ENCODE assay signal across 16 cellular contexts in the genomic region with DNA sequence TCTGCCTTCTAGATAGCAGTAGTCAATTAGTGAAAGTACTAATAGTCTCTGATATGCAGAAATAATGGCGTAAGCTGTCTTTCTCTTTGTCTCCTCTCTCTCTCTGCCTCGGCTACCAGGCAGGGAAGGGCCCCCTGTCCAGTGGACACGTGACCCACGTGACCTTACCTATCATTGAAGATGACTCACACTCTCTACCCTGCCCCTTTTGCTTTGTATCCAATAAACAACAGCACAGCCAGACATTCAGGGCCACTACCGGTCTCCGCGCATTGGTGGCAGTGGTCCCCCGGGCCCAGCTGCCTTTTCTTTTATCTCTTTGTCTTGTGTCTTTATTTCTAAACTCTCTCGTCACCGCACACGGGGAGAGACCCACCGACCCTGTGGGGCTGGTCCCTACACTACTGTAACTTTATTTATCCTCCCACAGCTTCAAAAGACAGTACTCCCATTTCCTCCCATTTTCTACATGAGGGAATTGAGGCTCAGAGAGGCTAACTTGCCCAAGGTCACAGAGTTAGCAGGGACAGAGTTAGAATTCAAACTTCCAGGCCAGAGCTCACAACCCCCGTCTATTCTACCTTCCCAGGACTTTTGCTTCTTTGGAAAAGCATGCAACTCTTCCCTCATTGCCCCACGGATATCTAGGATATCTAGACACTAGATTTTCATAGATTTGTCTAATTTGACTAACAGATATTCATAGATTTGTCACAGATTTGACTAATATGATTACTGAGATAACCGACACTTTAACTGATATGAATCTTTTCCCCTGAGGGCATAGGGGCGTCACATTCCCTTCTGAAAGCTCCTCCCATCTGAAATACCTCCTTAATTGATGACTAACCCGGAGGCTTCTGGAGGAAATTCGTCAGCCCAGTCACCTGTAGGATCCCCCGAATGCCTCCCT. TPM values are rescaled to one million over a fixed set of nuclear protein-coding genes. Genes with fewer than 3 reads are reported as not detected.
A peak's percentile ranks its signal among the peaks of the same experiment; 100 is the strongest.
DNase-seq lines count a peak whose midpoint lies in the region; ATAC-seq and TF ChIP-seq lines count a peak whose summit lies in the region.
"Had no signal": no experiment of that assay in that cellular context is flagged by ENCODE, and none has a peak within 500 bp of the region (broad histone marks: within the 10 kb centered on the region; RNA-seq: fewer than 3 reads in every experiment).

No MANE protein-coding gene starts in this region.

- H3K4me2 ChIP-seq in SK-N-SH, result no peak overlapping the region

- no peaks in the 10 kb centered on the region for H3K36me3 ChIP-seq in SK-N-SH (replicated peaks in 1 of 2; ENCODE audit: control insufficient read depth in 1 of 2, insufficient read depth in 2 of 2, low read length in 1 of 2)
- no peaks in the 10 kb centered on the region for H3K36me3 ChIP-seq in KOPT-K1 (ENCODE audit: insufficient read depth, low read length)
- H3K36me3 ChIP-seq in neuron (ENCODE audit: insufficient read depth, low read length), result no peaks in the 10 kb centered on the region
- H3K36me3 ChIP-seq: adrenal gland, colonic mucosa, esophagus squamous epithelium had no signal

- H3K36me3 Mint-ChIP-seq in activated T-helper 17 cell treated with anti-CD3 and anti-CD28 coated beads, Interleukin-2, amount 50 U/mL, for 72 hours (ENCODE audit: low read depth), result no peaks in the 10 kb centered on the region
- H3K36me3 Mint-ChIP-seq: IgD-negative memory B cell had no signal

- H3K9me3 ChIP-seq in SK-N-SH (no peaks in the 10 kb centered on the region), KOPT-K1 (ENCODE audit: insufficient read depth, low read length, poor library complexity, severe bottlenecking) (no peaks in the 10 kb centered on the region), neuron (ENCODE audit: low read length) (no peaks in the 10 kb centered on the region)
- H3K9me3 ChIP-seq: adrenal gland, colonic mucosa, esophagus squamous epithelium had no signal

- no peaks in the 10 kb centered on the region for H3K79me2 ChIP-seq in SK-N-SH (ENCODE audit: insufficient read depth)

- H3K27me3 Mint-ChIP-seq in activated T-helper 17 cell treated with anti-CD3 and anti-CD28 coated beads, Interleukin-2, amount 50 U/mL, for 72 hours, result peaks cover 6% of the 10 kb centered on the region

- no peak for TF ChIP-seq CTCF in SK-N-SH (IDR thresholded peaks at IDR 0.05)

- no peak for TF ChIP-seq EP300 in SK-N-SH (IDR thresholded peaks at IDR 0.05; ENCODE audit: borderline replicate concordance in 1 of 2, low read depth in 1 of 2, low read length in 1 of 2)

- no peak overlapping the region for H2AFZ ChIP-seq in SK-N-SH (ENCODE audit: low read depth)
- peak overlapping the region; percentile 68 for H2AFZ ChIP-seq in neuron (ENCODE audit: low read depth, low read length)

- H3F3A ChIP-seq in SK-N-SH (replicated peaks; ENCODE audit: insufficient read depth), result no peaks in the 10 kb centered on the region

- H3K9ac ChIP-seq in SK-N-SH, result no peak overlapping the region

- CTCF ChIA-PET in SK-N-SH (lab: Yijun Ruan, JAX), result interaction anchor here (0.6 to 6.1 kb wide), 5 partner anchors 9 to 316 kb away, joined by 3 to 48 read pairs (median 5); no protein-coding TSS in a partner anchor

- peak overlapping the region; percentile 50 for H3K27ac Mint-ChIP-seq in activated T-helper 17 cell treated with anti-CD3 and anti-CD28 coated beads, Interleukin-2, amount 50 U/mL, for 72 hours
- H3K27ac Mint-ChIP-seq: IgD-negative memory B cell had no signal

- no peak for TF ChIP-seq RAD21 in SK-N-SH (IDR thresholded peaks at IDR 0.05; ENCODE audit: low read length)

- H3K27me3 ChIP-seq in SK-N-SH (ENCODE audit: insufficient read depth), result no peaks in the 10 kb centered on the region; the same call in 1 of the 2 replicates
- no peaks in the 10 kb centered on the region for H3K27me3 ChIP-seq in neuron (ENCODE audit: insufficient read depth, low read length)
- H3K27me3 ChIP-seq: adrenal gland, colonic mucosa had no signal

- no peaks in the 10 kb centered on the region for H4K20me1 ChIP-seq in SK-N-SH (ENCODE audit: insufficient read depth)

- DNase-seq in SK-N-SH, result no peak
- no peak for DNase-seq in stimulated activated naive CD4-positive, alpha-beta T cell (lab: John Stamatoyannopoulos, UW)
- no peak for DNase-seq in OCI-M2 (lab: John Stamatoyannopoulos, UW; ENCODE audit: unreplicated experiment)
- DNase-seq: 8988T, esophagus squamous epithelium, NCI-H2029 treated with DMSO at 0.1 percent for 48 hours had no signal

- peak overlapping the region; percentile 19 for H3K4me3 Mint-ChIP-seq in activated T-helper 17 cell treated with anti-CD3 and anti-CD28 coated beads, Interleukin-2, amount 50 U/mL, for 72 hours

- H3K27ac ChIP-seq in SK-N-SH (ENCODE audit: low read depth in 2 of 2, low read length in 1 of 2), result no peak overlapping the region
- H3K27ac ChIP-seq in KOPT-K1 (ENCODE audit: low read depth, low read length, poor library complexity, severe bottlenecking), result peak overlapping the region; percentile 22
- H3K27ac ChIP-seq: adrenal gland, colonic mucosa had no signal

- H3K9me2 ChIP-seq in SK-N-SH, result no peaks in the 10 kb centered on the region

- peaks cover 7% of the 10 kb centered on the region for H3K4me1 Mint-ChIP-seq in activated T-helper 17 cell treated with anti-CD3 and anti-CD28 coated beads, Interleukin-2, amount 50 U/mL, for 72 hours

- H3K9me3 Mint-ChIP-seq in activated T-helper 17 cell treated with anti-CD3 and anti-CD28 coated beads, Interleukin-2, amount 50 U/mL, for 72 hours, result no peaks in the 10 kb centered on the region
- H3K9me3 Mint-ChIP-seq: IgD-negative memory B cell had no signal

- POLR2A ChIA-PET in SK-N-SH (lab: Yijun Ruan, JAX), result no interaction called here

- ATAC-seq in SK-N-SH treated with all-trans-retinoic acid at 6 μM for 48 hours (peak; percentile 73), HG02852 (IDR thresholded peaks at IDR 0.05; ENCODE audit: unreplicated experiment) (no peak)
- peak; percentile 78 for ATAC-seq in activated T-helper 17 cell treated with anti-CD3 and anti-CD28 coated beads, Interleukin-2, amount 50 U/mL, for 72 hours (replicated peaks)

- WGBS in SK-N-SH (ENCODE audit: low lambda C conversion rate), result 59% methylated on average over 18 of the region's 19 CpGs

- H3K4me1 ChIP-seq in SK-N-SH (ENCODE audit: control insufficient read depth in 1 of 2, insufficient read depth in 2 of 2, low read depth in 1 of 2, low read length in 1 of 2) (peaks cover 8 to 14% of the 10 kb centered on the region in 2 experiments; a peak in 3 of 4 replicates), neuron (ENCODE audit: insufficient read depth, low read length) (peaks cover 19% of the 10 kb centered on the region)
- H3K4me1 ChIP-seq: adrenal gland, colonic mucosa had no signal

- H3K4me3 ChIP-seq in SK-N-SH (ENCODE audit: low read depth in 2 of 2, low read length in 1 of 2), result no peak overlapping the region
- H3K4me3 ChIP-seq in neuron (ENCODE audit: low read length), result no peak overlapping the region
- H3K4me3 ChIP-seq: adrenal gland, colonic mucosa, esophagus squamous epithelium, lung, skin epidermis had no signal

TF ChIP-seq in SK-N-SH treated with all-trans-retinoic acid at 6 μM for 48 hours, 23 proteins besides CTCF, POLR2A, EP300 and RAD21:
- no peak for TF ChIP-seq ZC3H10 (CRISPR knock-in tag; IDR thresholded peaks at IDR 0.05)
- TF ChIP-seq ISL1 (CRISPR knock-in tag; IDR thresholded peaks at IDR 0.05), result 0 out of 2 replicates have a peak, but pooled peaks have one; percentile 22

TF ChIP-seq in SK-N-SH, 30 proteins besides CTCF, POLR2A, EP300 and RAD21:
- TF ChIP-seq TCF12 (IDR thresholded peaks at IDR 0.05), result no peak
- TF ChIP-seq IRF3 (IDR thresholded peaks at IDR 0.05; ENCODE audit: low read depth, low read length), result no peak
- TF ChIP-seq MAX (IDR thresholded peaks at IDR 0.05; ENCODE audit: low read depth), result no peak
- no peak for TF ChIP-seq FOSL2 (IDR thresholded peaks at IDR 0.05; ENCODE audit: borderline replicate concordance, low read depth)
TF ChIP-seq in SK-N-SH: peak in this region for 0.

RNA-seq across cellular contexts. Expression of gene PLA2G4D, which starts 2.4 kb away (rescaled TPM):
- not detected in 2 replicates for polyA plus RNA-seq in SK-N-SH (2012; rRNA removed)
- not detected in 2 replicates for polyA plus RNA-seq in SK-N-SH (2012; cell fraction: cytosol; rRNA removed)
- polyA plus RNA-seq in SK-N-SH (2012; cell fraction: nucleus; rRNA removed), result not detected in 2 replicates
- under 1 TPM in 1 of 2 donors, not detected in 1; 0.09 TPM for total RNA-seq in activated T-helper 17 cell treated with anti-CD3 and anti-CD28 coated beads, Interleukin-2, amount 50 U/mL, for 72 hours
- polyA plus RNA-seq: IgD-negative memory B cell had no signal
